ENCODE assay signal across 25 cellular contexts in genomic region chr1:1370771-1371300, GRCh38. TPM values are rescaled to one million over a fixed set of nuclear protein-coding genes. Genes with fewer than 3 reads are reported as not detected.
DNase-seq lines count a peak whose midpoint lies in the region; ATAC-seq and TF ChIP-seq lines count a peak whose summit lies in the region.
"Had no signal": no experiment of that assay in that cellular context is flagged by ENCODE, and none has a peak within 500 bp of the region (broad histone marks: within the 10 kb centered on the region; RNA-seq: fewer than 3 reads in every experiment).

No MANE protein-coding gene starts in this region.

- no peaks in the 10 kb centered on the region for H3K9me3 Mint-ChIP-seq in activated CD4-positive, alpha-beta T cell treated with anti-CD3 and anti-CD28 coated beads, Interleukin-2, amount 10 ng/mL, durations not matched to agents 7 days and 5 days
- H3K9me3 Mint-ChIP-seq in CD4-positive, alpha-beta T cell = no peaks in the 10 kb centered on the region
- H3K9me3 Mint-ChIP-seq in activated T-helper 1 cell treated with anti-CD3 and anti-CD28 coated beads, Interleukin-12 subunit alpha, Interleukin-12 subunit beta, Interleukin-2, Interleukin-4 antibody, amounts not matched to agents 30 ng/mL and 10 ng/mL and 1 ng/mL, durations not matched to agents 14 hours and 24 hours and 36 hours = no peaks in the 10 kb centered on the region
- no peaks in the 10 kb centered on the region for H3K9me3 Mint-ChIP-seq in naive thymus-derived CD8-positive, alpha-beta T cell
- H3K9me3 Mint-ChIP-seq: activated CD4-positive, alpha-beta memory T cell treated with anti-CD3 and anti-CD28 coated beads, Interleukin-2, amount 10 ng/mL, durations not matched to agents 7 days and 5 days had no signal

- no peaks in the 10 kb centered on the region for H3K27me3 ChIP-seq in CD4-positive, alpha-beta T cell (ENCODE audit: control insufficient read depth, insufficient read depth, low read length)
- H3K27me3 ChIP-seq: sigmoid colon, thyroid gland had no signal

- H3K4me1 Mint-ChIP-seq in activated CD4-positive, alpha-beta T cell treated with anti-CD3 and anti-CD28 coated beads, Interleukin-2, amount 10 ng/mL, durations not matched to agents 7 days and 5 days = peaks cover 43% of the 10 kb centered on the region
- peaks cover 43% of the 10 kb centered on the region for H3K4me1 Mint-ChIP-seq in CD4-positive, alpha-beta T cell (ENCODE audit: low read depth)
- H3K4me1 Mint-ChIP-seq in activated T-helper 1 cell treated with anti-CD3 and anti-CD28 coated beads, Interleukin-12 subunit alpha, Interleukin-12 subunit beta, Interleukin-2, Interleukin-4 antibody, amounts not matched to agents 30 ng/mL and 10 ng/mL and 1 ng/mL, durations not matched to agents 14 hours and 24 hours and 36 hours (ENCODE audit: low read depth) = peaks cover 11% of the 10 kb centered on the region
- H3K4me1 Mint-ChIP-seq in naive thymus-derived CD8-positive, alpha-beta T cell = peaks cover 9 to 41% (median 24%) of the 10 kb centered on the region in 4 donors

- peak overlapping the region; percentile 76 for H3K27ac Mint-ChIP-seq in activated CD4-positive, alpha-beta T cell treated with anti-CD3 and anti-CD28 coated beads, Interleukin-2, amount 10 ng/mL, durations not matched to agents 7 days and 5 days
- peak overlapping the region; percentile 88 for H3K27ac Mint-ChIP-seq in CD4-positive, alpha-beta T cell
- H3K27ac Mint-ChIP-seq in activated T-helper 1 cell treated with anti-CD3 and anti-CD28 coated beads, Interleukin-12 subunit alpha, Interleukin-12 subunit beta, Interleukin-2, Interleukin-4 antibody, amounts not matched to agents 30 ng/mL and 10 ng/mL and 1 ng/mL, durations not matched to agents 14 hours and 24 hours and 36 hours = no peak overlapping the region
- peak overlapping the region in 8 of 10 donors; percentile 72 to 96 (median 90) for H3K27ac Mint-ChIP-seq in naive thymus-derived CD8-positive, alpha-beta T cell

- intact Hi-C loops in CD4-positive, alpha-beta T cell (cut with DNase I, micrococcal nuclease) = loop anchor here in 1 of 2 experiments (2.0 to 10.0 kb wide), 2 partner anchors 16 to 66 kb away; partner anchors contain the start of genes ACAP3 and PUSL1
- intact Hi-C loops in activated T-helper 1 cell treated with anti-CD3 and anti-CD28 coated beads, Interleukin-12 subunit alpha, Interleukin-12 subunit beta, Interleukin-2, Interleukin-4 antibody, amounts not matched to agents 30 ng/mL and 10 ng/mL and 1 ng/mL, durations not matched to agents 14 hours and 24 hours and 36 hours (cut with micrococcal nuclease) = no loop called here

- no peak for TF ChIP-seq CTCF in CD4-positive, alpha-beta T cell (IDR thresholded peaks at IDR 0.05)

- CTCF ChIA-PET in activated CD4-positive, alpha-beta T cell treated with anti-CD3 and anti-CD28 coated beads, Interleukin-2, amount 10 ng/mL, durations not matched to agents 7 days and 5 days (lab: Charles Lee) = interaction anchor here (0.5 to 2.4 kb wide), 8 partner anchors 7 to 357 kb away, joined by 3 to 9 read pairs (median 4); partner anchors contain the start of genes CCNL2, ISG15 and UBE2J2
- CTCF ChIA-PET in CD4-positive, alpha-beta T cell (lab: Charles Lee) = interaction anchor here (0.6 to 1.8 kb wide), 5 partner anchors 17 to 134 kb away, joined by 3 to 10 read pairs (median 4); partner anchors contain the start of genes CCNL2 and MRPL20

- H3K27me3 Mint-ChIP-seq in activated CD4-positive, alpha-beta T cell treated with anti-CD3 and anti-CD28 coated beads, Interleukin-2, amount 10 ng/mL, durations not matched to agents 7 days and 5 days = no peaks in the 10 kb centered on the region
- H3K27me3 Mint-ChIP-seq in CD4-positive, alpha-beta T cell = no peaks in the 10 kb centered on the region
- peaks cover 2% of the 10 kb centered on the region for H3K27me3 Mint-ChIP-seq in activated T-helper 1 cell treated with anti-CD3 and anti-CD28 coated beads, Interleukin-12 subunit alpha, Interleukin-12 subunit beta, Interleukin-2, Interleukin-4 antibody, amounts not matched to agents 30 ng/mL and 10 ng/mL and 1 ng/mL, durations not matched to agents 14 hours and 24 hours and 36 hours (ENCODE audit: insufficient read depth)
- no peaks in the 10 kb centered on the region for H3K27me3 Mint-ChIP-seq in naive thymus-derived CD8-positive, alpha-beta T cell
- H3K27me3 Mint-ChIP-seq: activated CD4-positive, alpha-beta memory T cell treated with anti-CD3 and anti-CD28 coated beads, Interleukin-2, amount 10 ng/mL, durations not matched to agents 7 days and 5 days had no signal

- H3K9me3 ChIP-seq in CD4-positive, alpha-beta T cell (ENCODE audit: control insufficient read depth, low read length) = no peaks in the 10 kb centered on the region
- H3K9me3 ChIP-seq: prostate gland, sigmoid colon, thyroid gland had no signal

- peaks cover 12% of the 10 kb centered on the region for H3K36me3 Mint-ChIP-seq in activated CD4-positive, alpha-beta T cell treated with anti-CD3 and anti-CD28 coated beads, Interleukin-2, amount 10 ng/mL, durations not matched to agents 7 days and 5 days (ENCODE audit: low read depth)
- peaks cover 10% of the 10 kb centered on the region for H3K36me3 Mint-ChIP-seq in CD4-positive, alpha-beta T cell (ENCODE audit: low read depth)
- peaks cover 8% of the 10 kb centered on the region for H3K36me3 Mint-ChIP-seq in activated T-helper 1 cell treated with anti-CD3 and anti-CD28 coated beads, Interleukin-12 subunit alpha, Interleukin-12 subunit beta, Interleukin-2, Interleukin-4 antibody, amounts not matched to agents 30 ng/mL and 10 ng/mL and 1 ng/mL, durations not matched to agents 14 hours and 24 hours and 36 hours (ENCODE audit: low read depth)
- no peaks in the 10 kb centered on the region for H3K36me3 Mint-ChIP-seq in naive thymus-derived CD8-positive, alpha-beta T cell

- DNase-seq in activated CD4-positive, alpha-beta T cell treated with anti-CD3 and anti-CD28 coated beads, Interleukin-2, amount 10 ng/mL, durations not matched to agents 7 days and 5 days = no peak
- DNase-seq in activated CD4-positive, alpha-beta T cell treated with anti-CD3 and anti-CD28 coated beads for 48 hours = no peak
- no peak for DNase-seq in CD4-positive, alpha-beta T cell
- no peak for DNase-seq in activated T-helper 1 cell treated with anti-CD3 and anti-CD28 coated beads, Interleukin-12 subunit alpha, Interleukin-12 subunit beta, Interleukin-2, Interleukin-4 antibody, amounts not matched to agents 30 ng/mL and 10 ng/mL and 1 ng/mL, durations not matched to agents 14 hours and 24 hours and 36 hours (ENCODE audit: low spot score)
- DNase-seq in naive thymus-derived CD8-positive, alpha-beta T cell = peak in 1 of 10 donors; percentile 42
- no peak for DNase-seq in activated gamma-delta T cell treated with Interleukin-2 at 50 U/mL for 16 hours
- no peak for DNase-seq in OCI-M1 (lab: John Stamatoyannopoulos, UW)
- DNase-seq in stimulated activated CD4-positive, alpha-beta T cell treated with anti-CD3 and anti-CD28 coated beads, Interleukin-4, amount 100 ng/mL, for 24 hours = no peak
- DNase-seq: activated CD4-positive, CD25-positive, alpha-beta regulatory T cell; activated CD8-positive, alpha-beta memory T cell treated with anti-CD3 and anti-CD28 coated beads, Interleukin-2, amount 50 U/mL, for 48 hours; Calu3; DMS79 treated with DMSO at 0.1 percent for 48 hours; erythroblast; head of caudate nucleus; mammary epithelial cell; NCI-H1092 treated with DMSO at 0.1 percent for 48 hours; NCI-H187 treated with DMSO at 0.1 percent for 48 hours; NCI-H524; NK-92 treated with Interleukin-12 subunit alpha and Interleukin-12 subunit beta, amount 100 ng/mL, for 24 hours; SHP77 treated with DMSO at 0.1 percent for 48 hours; sigmoid colon; SW 1271; thyroid gland had no signal

- POLR2A ChIA-PET in activated CD4-positive, alpha-beta T cell treated with anti-CD3 and anti-CD28 coated beads, Interleukin-2, amount 10 ng/mL, durations not matched to agents 7 days and 5 days (lab: Charles Lee) = no interaction called here
- POLR2A ChIA-PET in CD4-positive, alpha-beta T cell (lab: Charles Lee) = interaction anchor here (2.8 to 4.1 kb wide), 2 partner anchors 16 to 29 kb away, joined by 12 to 23 read pairs; partner anchors contain the start of gene CCNL2
- POLR2A ChIA-PET in naive thymus-derived CD8-positive, alpha-beta T cell (lab: Charles Lee) = interaction anchor here (0.6 to 8.9 kb wide), 10 partner anchors 11 to 331 kb away, joined by 3 to 105 read pairs (median 8); partner anchors contain the start of genes CCNL2, DVL1, MRPL20 and MXRA8

- H3K27ac ChIP-seq in CD4-positive, alpha-beta T cell (ENCODE audit: low read depth, low read length) = no peak overlapping the region
- H3K27ac ChIP-seq: prostate gland, thyroid gland had no signal

- no peak for ATAC-seq in CD4-positive, alpha-beta T cell (ENCODE audit: poor library complexity)
- ATAC-seq in naive thymus-derived CD8-positive, alpha-beta T cell = no peak

- peak overlapping the region; percentile 38 for H3K4me3 Mint-ChIP-seq in activated CD4-positive, alpha-beta T cell treated with anti-CD3 and anti-CD28 coated beads, Interleukin-2, amount 10 ng/mL, durations not matched to agents 7 days and 5 days
- H3K4me3 Mint-ChIP-seq in CD4-positive, alpha-beta T cell = peak overlapping the region; percentile 80
- H3K4me3 Mint-ChIP-seq in activated T-helper 1 cell treated with anti-CD3 and anti-CD28 coated beads, Interleukin-12 subunit alpha, Interleukin-12 subunit beta, Interleukin-2, Interleukin-4 antibody, amounts not matched to agents 30 ng/mL and 10 ng/mL and 1 ng/mL, durations not matched to agents 14 hours and 24 hours and 36 hours = peak overlapping the region; percentile 45
- H3K4me3 Mint-ChIP-seq in naive thymus-derived CD8-positive, alpha-beta T cell = peak overlapping the region in 6 of 10 donors; percentile 18 to 85 (median 64)

RNA-seq across cellular contexts. Expression of gene AURKAIP1, which starts 4.2 kb away (rescaled TPM):
- total RNA-seq in activated CD4-positive, alpha-beta T cell treated with anti-CD3 and anti-CD28 coated beads, Interleukin-2, amount 10 ng/mL, durations not matched to agents 7 days and 5 days = 100 to 1,000 TPM; 101 to 125 TPM
- 10 to 100 TPM; 59.2 to 64.6 TPM for total RNA-seq in CD4-positive, alpha-beta T cell
- total RNA-seq in activated T-helper 1 cell treated with anti-CD3 and anti-CD28 coated beads, Interleukin-12 subunit alpha, Interleukin-12 subunit beta, Interleukin-2, Interleukin-4 antibody, amounts not matched to agents 30 ng/mL and 10 ng/mL and 1 ng/mL, durations not matched to agents 14 hours and 24 hours and 36 hours = 147 and 148 TPM in 2 replicates
- 10 to 100 TPM; 68.0 to 70.3 TPM for total RNA-seq in naive thymus-derived CD8-positive, alpha-beta T cell
- 100 to 1,000 TPM; 146 to 169 (median 168) TPM for polyA plus RNA-seq in naive thymus-derived CD8-positive, alpha-beta T cell

RNA-seq across cellular contexts. Expression of gene MXRA8, which starts 12.5 kb away (rescaled TPM):
- total RNA-seq in activated CD4-positive, alpha-beta T cell treated with anti-CD3 and anti-CD28 coated beads, Interleukin-2, amount 10 ng/mL, durations not matched to agents 7 days and 5 days = under 1 TPM; 0.15 to 0.30 TPM
- total RNA-seq in CD4-positive, alpha-beta T cell = 1 to 10 TPM; 1.6 to 2.9 TPM
- 0.18 and 0.20 TPM in 2 replicates for total RNA-seq in activated T-helper 1 cell treated with anti-CD3 and anti-CD28 coated beads, Interleukin-12 subunit alpha, Interleukin-12 subunit beta, Interleukin-2, Interleukin-4 antibody, amounts not matched to agents 30 ng/mL and 10 ng/mL and 1 ng/mL, durations not matched to agents 14 hours and 24 hours and 36 hours
- total RNA-seq in naive thymus-derived CD8-positive, alpha-beta T cell = 1 to 10 TPM; 7.4 to 7.7 TPM
- 10 to 100 TPM in 2 of 3 donors, 1 to 10 TPM in 1; 7.4 to 22.0 (median 19.7) TPM for polyA plus RNA-seq in naive thymus-derived CD8-positive, alpha-beta T cell
- total RNA-seq: Calu3 had no signal

RNA-seq across cellular contexts. Expression of gene DVL1, which starts 21.6 kb away (rescaled TPM):
- 10 to 100 TPM; 33.0 to 34.0 TPM for total RNA-seq in activated CD4-positive, alpha-beta T cell treated with anti-CD3 and anti-CD28 coated beads, Interleukin-2, amount 10 ng/mL, durations not matched to agents 7 days and 5 days
- total RNA-seq in CD4-positive, alpha-beta T cell = 10 to 100 TPM; 44.9 to 45.5 TPM
- total RNA-seq in activated T-helper 1 cell treated with anti-CD3 and anti-CD28 coated beads, Interleukin-12 subunit alpha, Interleukin-12 subunit beta, Interleukin-2, Interleukin-4 antibody, amounts not matched to agents 30 ng/mL and 10 ng/mL and 1 ng/mL, durations not matched to agents 14 hours and 24 hours and 36 hours = 66.5 and 72.2 TPM in 2 replicates
- total RNA-seq in naive thymus-derived CD8-positive, alpha-beta T cell = 10 to 100 TPM; 41.9 to 53.3 TPM
- polyA plus RNA-seq in naive thymus-derived CD8-positive, alpha-beta T cell = 1 to 10 TPM in 2 of 3 donors, under 1 TPM in 1; 0.99 to 2.0 (median 1.4) TPM

RNA-seq across cellular contexts. Expression of gene CCNL2, which starts 28.3 kb away (rescaled TPM):
- 100 to 1,000 TPM; 122 to 131 TPM for total RNA-seq in activated CD4-positive, alpha-beta T cell treated with anti-CD3 and anti-CD28 coated beads, Interleukin-2, amount 10 ng/mL, durations not matched to agents 7 days and 5 days
- 100 to 1,000 TPM; 274 to 281 TPM for total RNA-seq in CD4-positive, alpha-beta T cell
- 138 and 139 TPM in 2 replicates for total RNA-seq in activated T-helper 1 cell treated with anti-CD3 and anti-CD28 coated beads, Interleukin-12 subunit alpha, Interleukin-12 subunit beta, Interleukin-2, Interleukin-4 antibody, amounts not matched to agents 30 ng/mL and 10 ng/mL and 1 ng/mL, durations not matched to agents 14 hours and 24 hours and 36 hours
- total RNA-seq in naive thymus-derived CD8-positive, alpha-beta T cell = 100 to 1,000 TPM; 399 to 406 TPM
- 10 to 100 TPM; 13.4 to 28.1 (median 13.7) TPM for polyA plus RNA-seq in naive thymus-derived CD8-positive, alpha-beta T cell

RNA-seq across cellular contexts. Expression of gene MRPL20, which starts 36.3 kb away (rescaled TPM):
- total RNA-seq in activated CD4-positive, alpha-beta T cell treated with anti-CD3 and anti-CD28 coated beads, Interleukin-2, amount 10 ng/mL, durations not matched to agents 7 days and 5 days = 100 to 1,000 TPM in 1 of 2 experiments, 10 to 100 TPM in 1; 98.6 to 107 TPM
- total RNA-seq in CD4-positive, alpha-beta T cell = 100 to 1,000 TPM in 1 of 2 experiments, 10 to 100 TPM in 1; 99.9 to 103 TPM
- total RNA-seq in activated T-helper 1 cell treated with anti-CD3 and anti-CD28 coated beads, Interleukin-12 subunit alpha, Interleukin-12 subunit beta, Interleukin-2, Interleukin-4 antibody, amounts not matched to agents 30 ng/mL and 10 ng/mL and 1 ng/mL, durations not matched to agents 14 hours and 24 hours and 36 hours = 184 and 205 TPM in 2 replicates
- 100 to 1,000 TPM; 162 to 165 TPM for total RNA-seq in naive thymus-derived CD8-positive, alpha-beta T cell
- polyA plus RNA-seq in naive thymus-derived CD8-positive, alpha-beta T cell = 100 to 1,000 TPM; 203 to 233 (median 224) TPM
